8 cellular contexts compared by ENCODE assay signal in genomic region chr22:41862530-41863266, GRCh38. TPM values are rescaled to one million over a fixed set of nuclear protein-coding genes. Genes with fewer than 3 reads are reported as not detected.
DNase-seq lines count a peak whose midpoint lies in the region; ATAC-seq lines count a peak whose summit lies in the region.

No MANE protein-coding gene starts in this region.

- H3K4me1 Mint-ChIP-seq in activated CD4-positive, alpha-beta memory T cell treated with anti-CD3 and anti-CD28 coated beads, Interleukin-2, amount 10 ng/mL, durations not matched to agents 7 days and 5 days: peaks cover 65% of the 10 kb centered on the region

- H3K27me3 Mint-ChIP-seq in activated CD4-positive, alpha-beta memory T cell treated with anti-CD3 and anti-CD28 coated beads, Interleukin-2, amount 10 ng/mL, durations not matched to agents 7 days and 5 days: no peaks in the 10 kb centered on the region

- H3K4me3 Mint-ChIP-seq in activated CD4-positive, alpha-beta memory T cell treated with anti-CD3 and anti-CD28 coated beads, Interleukin-2, amount 10 ng/mL, durations not matched to agents 7 days and 5 days: no peak overlapping the region

- peak; percentile 59 for ATAC-seq in HG03066 (IDR thresholded peaks at IDR 0.05; ENCODE audit: low read depth, unreplicated experiment)
- peak; percentile 33 to 35 for ATAC-seq in left cardiac atrium

- H3K9me3 Mint-ChIP-seq in activated CD4-positive, alpha-beta memory T cell treated with anti-CD3 and anti-CD28 coated beads, Interleukin-2, amount 10 ng/mL, durations not matched to agents 7 days and 5 days: no peaks in the 10 kb centered on the region

- DNase-seq in NCI-H1417 (lab: John Stamatoyannopoulos, UW) (peak in 2 of 3 experiments; percentile 2 to 56), NCI-H1417 treated with DMSO at 0.1 percent for 48 hours (lab: John Stamatoyannopoulos, UW) (no peak), left cardiac atrium (no peak), kidney tubule cell (ENCODE audit: low spot score) (no peak), RPMI8226 (no peak)
- DNase-seq in activated CD4-positive, alpha-beta memory T cell treated with anti-CD3 and anti-CD28 coated beads, Interleukin-2, amount 10 ng/mL, durations not matched to agents 7 days and 5 days: peak; percentile 23
- DNase-seq in stimulated activated CD4-positive, alpha-beta T cell treated with anti-CD3 and anti-CD28 coated beads, Interleukin-4, amount 100 ng/mL, for 48 hours (ENCODE audit: low read depth in 2 of 2): peak; percentile 44 to 67

- peak overlapping the region; percentile 77 for H3K27ac Mint-ChIP-seq in activated CD4-positive, alpha-beta memory T cell treated with anti-CD3 and anti-CD28 coated beads, Interleukin-2, amount 10 ng/mL, durations not matched to agents 7 days and 5 days

- POLR2A ChIA-PET in activated CD4-positive, alpha-beta memory T cell treated with anti-CD3 and anti-CD28 coated beads, Interleukin-2, amount 10 ng/mL, durations not matched to agents 7 days and 5 days (lab: Charles Lee): interaction anchor here (0.7 to 2.5 kb wide), 21 partner anchors 8 to 244 kb away, joined by 3 to 37 read pairs (median 4); partner anchors contain the start of genes CCDC134, CENPM, SNU13 and SREBF2

- peaks cover 39% of the 10 kb centered on the region for H3K36me3 Mint-ChIP-seq in activated CD4-positive, alpha-beta memory T cell treated with anti-CD3 and anti-CD28 coated beads, Interleukin-2, amount 10 ng/mL, durations not matched to agents 7 days and 5 days (ENCODE audit: low read depth)

- intact Hi-C loops in left cardiac atrium (cut with DNase I): no loop called here

- CTCF ChIA-PET in activated CD4-positive, alpha-beta memory T cell treated with anti-CD3 and anti-CD28 coated beads, Interleukin-2, amount 10 ng/mL, durations not matched to agents 7 days and 5 days (lab: Charles Lee): interaction anchor here (0.6 to 2.6 kb wide), 16 partner anchors 8 to 195 kb away, joined by 3 to 20 read pairs (median 4); partner anchors contain the start of genes CCDC134, MEI1, SREBF2 and TNFRSF13C

RNA-seq across cellular contexts. Expression of gene SREBF2, which starts 29.8 kb away (rescaled TPM):
- total RNA-seq in activated CD4-positive, alpha-beta memory T cell treated with anti-CD3 and anti-CD28 coated beads, Interleukin-2, amount 10 ng/mL, durations not matched to agents 7 days and 5 days: 100 to 1,000 TPM; 150 to 157 TPM
- 10 to 100 TPM; 58.7 to 84.0 TPM for total RNA-seq in left cardiac atrium

RNA-seq across cellular contexts. Expression of gene SHISA8, which starts 52.2 kb away (rescaled TPM):
- not detected for total RNA-seq in activated CD4-positive, alpha-beta memory T cell treated with anti-CD3 and anti-CD28 coated beads, Interleukin-2, amount 10 ng/mL, durations not matched to agents 7 days and 5 days
- 1 to 10 TPM; 1.1 to 3.3 TPM for total RNA-seq in left cardiac atrium

Comparison
In these comparisons a context has a peak if more than half of its experiments do, and no peak if none do; other contexts are left out.
1. DNase-seq: peak in NCI-H1417 (2 of 3), activated CD4-positive, alpha-beta memory T cell treated with anti-CD3 and anti-CD28 coated beads, Interleukin-2, amount 10 ng/mL, durations not matched to agents 7 days and 5 days (single experiment) and stimulated activated CD4-positive, alpha-beta T cell treated with anti-CD3 and anti-CD28 coated beads, Interleukin-4, amount 100 ng/mL, for 48 hours (2 of 2); none in NCI-H1417 treated with DMSO at 0.1 percent for 48 hours (single experiment), left cardiac atrium (single experiment), kidney tubule cell (single experiment) and RPMI8226 (single experiment).